Comparison of ENCODE assay signal across 16 cellular contexts in genomic region chr11:132728026-132728425, GRCh38.
DNase-seq lines count a peak whose midpoint lies in the region; ATAC-seq and TF ChIP-seq lines count a peak whose summit lies in the region.
"Had no signal": no experiment of that assay in that cellular context is flagged by ENCODE, and none has a peak within 500 bp of the region (broad histone marks: within the 10 kb centered on the region; RNA-seq: fewer than 3 reads in every experiment).

No MANE protein-coding gene starts in this region.

- H3K27ac Mint-ChIP-seq in MCF 10A (ENCODE audit: low read depth, unreplicated experiment): no peak overlapping the region
- H3K27ac Mint-ChIP-seq: B cell; CD14-positive monocyte; CD8-positive, alpha-beta T cell; IgD-negative memory B cell had no signal

- no peak for DNase-seq in mammary epithelial cell
- no peak for DNase-seq in MCF 10A (ENCODE audit: unreplicated experiment)
- peak in 2 of 3 experiments; percentile 65 to 87 for DNase-seq in NCI-H1417 (lab: John Stamatoyannopoulos, UW)
- DNase-seq in esophagus muscularis mucosa (ENCODE audit: extremely low spot score): peak; percentile 87
- no peak for DNase-seq in SHP77 treated with DMSO at 0.1 percent for 48 hours (lab: John Stamatoyannopoulos, UW)
- DNase-seq in activated gamma-delta T cell treated with Interleukin-2 at 50 U/mL for 16 hours: no peak
- DNase-seq: Caco-2; CD8-positive, alpha-beta T cell; DND-41; GF-D8; GM23248; H7 had no signal

- H3K4me3 Mint-ChIP-seq in MCF 10A (ENCODE audit: unreplicated experiment): no peak overlapping the region
- H3K4me3 Mint-ChIP-seq: B cell; CD14-positive monocyte; CD8-positive, alpha-beta T cell; IgD-negative memory B cell had no signal

- WGBS in mammary epithelial cell (ENCODE audit: low coverage, missing lambda C conversion rate): 23% methylated on average over 6 of the region's 14 CpGs
- 83% methylated on average over 7 of the region's 14 CpGs for WGBS in esophagus muscularis mucosa

- no peak for TF ChIP-seq POLR2A in esophagus muscularis mucosa (IDR thresholded peaks at IDR 0.05; ENCODE audit: low read depth)

- H3K79me2 ChIP-seq in mammary epithelial cell (ENCODE audit: insufficient read depth, low read length): no peaks in the 10 kb centered on the region

- H3K36me3 ChIP-seq in mammary epithelial cell (ENCODE audit: insufficient read depth, low read length): no peaks in the 10 kb centered on the region
- no peaks in the 10 kb centered on the region for H3K36me3 ChIP-seq in esophagus muscularis mucosa

- no peaks in the 10 kb centered on the region for H3K36me3 Mint-ChIP-seq in MCF 10A (ENCODE audit: insufficient read depth, unreplicated experiment)
- H3K36me3 Mint-ChIP-seq: CD14-positive monocyte; CD8-positive, alpha-beta T cell had no signal

- H2AFZ ChIP-seq in mammary epithelial cell (ENCODE audit: low read depth, low read length): peak overlapping the region; percentile 51
- H2AFZ ChIP-seq: GM23248 had no signal

- peaks cover 35% of the 10 kb centered on the region for H3K9me3 Mint-ChIP-seq in MCF 10A (ENCODE audit: unreplicated experiment)

- TF ChIP-seq CTCF in mammary epithelial cell (conservative IDR thresholded peaks at IDR 0.05 in 1 of 2, IDR thresholded peaks at IDR 0.05 in 1 of 2; ENCODE audit: extremely low read depth in 1 of 2, insufficient read depth in 1 of 2, low read depth in 1 of 2, low read length in 2 of 2): no peak
- no peak for TF ChIP-seq CTCF in MCF 10A (IDR thresholded peaks at IDR 0.05; ENCODE audit: unreplicated experiment)
- TF ChIP-seq CTCF in esophagus muscularis mucosa (IDR thresholded peaks at IDR 0.05): no peak

- H3K27me3 Mint-ChIP-seq in MCF 10A (ENCODE audit: insufficient read depth, unreplicated experiment): no peaks in the 10 kb centered on the region
- H3K27me3 Mint-ChIP-seq: B cell, IgD-negative memory B cell had no signal

- dilution Hi-C loops in mammary epithelial cell (cut with HindIII; ENCODE audit: low sequenced_read_pairs): no loop called here

- no peak for ATAC-seq in GM19035 (IDR thresholded peaks at IDR 0.05; ENCODE audit: unreplicated experiment)
- ATAC-seq: CD8-positive, alpha-beta T cell had no signal

- no TSS peak for BruUV-seq in mammary epithelial cell (replicated peaks; lab: Mats Ljungman, UMichigan)
- no TSS peak for BruUV-seq in MCF 10A (replicated peaks; lab: Mats Ljungman, UMichigan)

- H3K27me3 ChIP-seq in mammary epithelial cell (ENCODE audit: insufficient read depth, low read length): no peaks in the 10 kb centered on the region
- H3K27me3 ChIP-seq in esophagus muscularis mucosa: peaks cover 0 to 6% (median 0%) of the 10 kb centered on the region in 4 donors

- H3K4me2 ChIP-seq in mammary epithelial cell (ENCODE audit: insufficient read depth, low read depth, low read length): no peak overlapping the region

- no peak overlapping the region for H3K27ac ChIP-seq in mammary epithelial cell (ENCODE audit: insufficient read depth, low read depth, low read length)
- H3K27ac ChIP-seq in esophagus muscularis mucosa (replicated peaks in 1 of 4): no peak overlapping the region
- H3K27ac ChIP-seq: GM23248 had no signal

- CTCF ChIA-PET in mammary epithelial cell (lab: Charles Lee; ENCODE audit: low non-redundant PET) (no interaction called here), MCF 10A (lab: Yijun Ruan, JAX) (no interaction called here)

- H3K4me3 ChIP-seq in mammary epithelial cell (replicated peaks in 1 of 3; ENCODE audit: insufficient read depth in 1 of 3, low read depth in 2 of 3, low read length in 3 of 3) (no peak overlapping the region), esophagus muscularis mucosa (no peak overlapping the region)
- H3K4me3 ChIP-seq: GM23248 had no signal

- no peaks in the 10 kb centered on the region for H3K4me1 Mint-ChIP-seq in MCF 10A (ENCODE audit: insufficient read depth, unreplicated experiment)
- H3K4me1 Mint-ChIP-seq: B cell, CD14-positive monocyte, IgD-negative memory B cell had no signal

- in situ Hi-C loops in mammary epithelial cell (cut with MboI; ENCODE audit: low sequenced_read_pairs in 2 of 2): no loop called here

- H3K4me1 ChIP-seq in mammary epithelial cell (ENCODE audit: insufficient read depth, low read length): no peaks in the 10 kb centered on the region
- H3K4me1 ChIP-seq in esophagus muscularis mucosa: no peaks in the 10 kb centered on the region
- H3K4me1 ChIP-seq: Caco-2 had no signal

- intact Hi-C loops in mammary epithelial cell (cut with micrococcal nuclease) (no loop called here), MCF 10A (cut with micrococcal nuclease) (no loop called here), esophagus muscularis mucosa (cut with DNase I) (no loop called here)

- POLR2A ChIA-PET in MCF 10A (lab: Yijun Ruan, JAX): no interaction called here

- no peak overlapping the region for H3K9ac ChIP-seq in mammary epithelial cell (ENCODE audit: insufficient read depth, low read length)
- H3K9ac ChIP-seq: GM23248 had no signal

- no peaks in the 10 kb centered on the region for H3K9me3 ChIP-seq in mammary epithelial cell (replicated peaks; ENCODE audit: insufficient read depth, low read length)
- H3K9me3 ChIP-seq in esophagus muscularis mucosa: no peaks in the 10 kb centered on the region

- H4K20me1 ChIP-seq in mammary epithelial cell (ENCODE audit: insufficient read depth, low read length): no peaks in the 10 kb centered on the region

- TF ChIP-seq EP300 in esophagus muscularis mucosa (IDR thresholded peaks at IDR 0.05): no peak

Comparison
In these comparisons a context has a peak if more than half of its experiments do, and no peak if none do; other contexts are left out.
1. DNase-seq: peak in NCI-H1417 (2 of 3) and esophagus muscularis mucosa (single experiment); none in mammary epithelial cell (single experiment), MCF 10A (single experiment), SHP77 treated with DMSO at 0.1 percent for 48 hours (single experiment) and activated gamma-delta T cell treated with Interleukin-2 at 50 U/mL for 16 hours (single experiment).